20 cellular contexts compared by ENCODE assay signal in the genomic region with DNA sequence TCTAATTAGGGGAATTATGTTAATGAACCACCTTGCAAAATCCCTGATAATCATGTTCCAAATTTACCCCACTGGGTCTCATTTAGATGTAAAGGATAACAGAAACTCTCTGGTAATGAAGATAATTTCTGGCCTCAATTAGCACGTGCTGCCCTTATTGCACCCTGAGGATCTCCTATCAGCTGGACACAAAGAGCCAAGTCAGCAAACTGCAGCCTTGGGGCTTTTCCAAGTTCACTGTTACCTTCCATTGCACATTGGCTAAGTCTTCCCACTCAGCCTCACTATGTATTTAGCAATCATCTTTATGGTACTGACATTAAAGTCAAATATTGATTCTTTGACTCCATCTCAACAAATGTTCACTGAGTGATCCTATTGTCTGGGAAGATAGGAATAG.
DNase-seq lines count a peak whose midpoint lies in the region; ATAC-seq and TF ChIP-seq lines count a peak whose summit lies in the region.
"Had no signal": no experiment of that assay in that cellular context is flagged by ENCODE, and none has a peak within 500 bp of the region (broad histone marks: within the 10 kb centered on the region; RNA-seq: fewer than 3 reads in every experiment).

No MANE protein-coding gene starts in this region.

- no peak overlapping the region for H2BK20ac ChIP-seq in IMR-90 (ENCODE audit: low read depth, low read length)

- H3K9ac ChIP-seq in IMR-90 (ENCODE audit: low read depth, low read length), result no peak overlapping the region

- H3K79me1 ChIP-seq in IMR-90 (ENCODE audit: low read depth in 1 of 2, low read length in 2 of 2), result no peaks in the 10 kb centered on the region

- no peaks in the 10 kb centered on the region for H3K4me1 ChIP-seq in IMR-90 (ENCODE audit: control insufficient read depth, insufficient read depth, low read length)
- H3K4me1 ChIP-seq: BE2C had no signal

- no peak overlapping the region for H4K5ac ChIP-seq in IMR-90 (ENCODE audit: low read depth, low read length)

- dilution Hi-C loops in IMR-90 (cut with HindIII; ENCODE audit: low sequenced_read_pairs, unreplicated experiment), result no loop called here

- no peak overlapping the region for H2AFZ ChIP-seq in IMR-90 (replicated peaks; ENCODE audit: low read length, poor library complexity)
- H2AFZ ChIP-seq: GM23338 had no signal

- WGBS in IMR-90 (ENCODE audit: extremely low coverage in 2 of 2, insufficient read length in 1 of 2), 2 experiments, result no CpG with 5 or more reads among the region's 1 CpG

- H3K56ac ChIP-seq in IMR-90 (ENCODE audit: extremely low read depth, insufficient read depth, low read length), result no peak overlapping the region

- H3K4ac ChIP-seq in IMR-90 (ENCODE audit: low read depth, low read length), result no peak overlapping the region

- H4K8ac ChIP-seq in IMR-90 (ENCODE audit: low read depth in 2 of 2, low read length in 2 of 2), result no peak overlapping the region

- ATAC-seq in IMR-90 (ENCODE audit: low read depth) (no peak), left colon (peak; percentile 52), HG02759 (IDR thresholded peaks at IDR 0.05; ENCODE audit: unreplicated experiment) (no peak)
- ATAC-seq: GM23338, HCT116 had no signal

- TF ChIP-seq RAD21 in IMR-90 (IDR thresholded peaks at IDR 0.05; ENCODE audit: low read length), result no peak

- in situ Hi-C loops in IMR-90 (cut with MboI; ENCODE audit: low sequenced_read_pairs), result no loop called here

- no peak overlapping the region for H2BK120ac ChIP-seq in IMR-90 (ENCODE audit: low read depth, low read length)

- H2BK5ac ChIP-seq in IMR-90 (ENCODE audit: low read depth, low read length, poor library complexity, severe bottlenecking), result no peak overlapping the region

- CTCF ChIA-PET in IMR-90 (lab: Yijun Ruan, JAX), result no interaction called here

- H3K23ac ChIP-seq in IMR-90 (ENCODE audit: low read depth, low read length), result no peak overlapping the region

- H3K4me2 ChIP-seq in IMR-90 (ENCODE audit: low read depth, low read length), result no peak overlapping the region
- H3K4me2 ChIP-seq: GM23338 had no signal

- no peaks in the 10 kb centered on the region for H3K36me3 ChIP-seq in IMR-90 (ENCODE audit: control insufficient read depth, insufficient read depth, low read length)
- H3K36me3 ChIP-seq: BE2C had no signal

- H2AK5ac ChIP-seq in IMR-90 (ENCODE audit: low read depth, low read length), result no peak overlapping the region

- no peak overlapping the region for H3K14ac ChIP-seq in IMR-90 (replicated peaks; ENCODE audit: low read depth, low read length)

- H3K27me3 ChIP-seq in IMR-90 (ENCODE audit: control insufficient read depth, insufficient read depth, low read length), result no peaks in the 10 kb centered on the region
- H3K27me3 ChIP-seq: BE2C had no signal

- no peak overlapping the region for H3K4me3 ChIP-seq in IMR-90 (ENCODE audit: insufficient read depth, low read depth, low read length)
- H3K4me3 ChIP-seq: GM23338 had no signal

- DNase-seq in NCI-H748 (lab: John Stamatoyannopoulos, UW; ENCODE audit: unreplicated experiment), result peak; percentile 28
- no peak for DNase-seq in NCI-H748 treated with DMSO at 0.1 percent for 48 hours (lab: John Stamatoyannopoulos, UW)
- no peak for DNase-seq in IMR-90
- DNase-seq in NCI-H1092 treated with DMSO at 0.1 percent for 48 hours (lab: John Stamatoyannopoulos, UW), result peak; percentile 49
- DNase-seq in left colon, result no peak
- DNase-seq in EL, result no peak
- DNase-seq: ACHN; BE2C; C1 segment of cervical spinal cord; CD4-positive, CD25-positive, alpha-beta regulatory T cell; CD8-positive, alpha-beta memory T cell; COR-L47; DMS 273 treated with DMSO at 0.1 percent for 48 hours; DMS53; GDM1; H7; HFFc6 had no signal

- H3K27ac ChIP-seq in IMR-90 (ENCODE audit: insufficient read depth, low read length), result no peak overlapping the region

- H2BK15ac ChIP-seq in IMR-90 (ENCODE audit: low read depth, low read length), result no peak overlapping the region

- no peak for TF ChIP-seq POLR2A in IMR-90 (IDR thresholded peaks at IDR 0.05; ENCODE audit: low read depth, low read length)

- TF ChIP-seq CTCF in IMR-90 (conservative IDR thresholded peaks at IDR 0.05; ENCODE audit: low read depth, low read length), result no peak

- BruUV-seq in IMR-90 (replicated peaks; lab: Mats Ljungman, UMichigan), result no TSS peak

- no peaks in the 10 kb centered on the region for H4K20me1 ChIP-seq in IMR-90 (ENCODE audit: insufficient read depth, low read length)

- no peak overlapping the region for H2AK9ac ChIP-seq in IMR-90 (replicated peaks; ENCODE audit: low read depth, low read length, poor library complexity)

- H3K9me3 ChIP-seq in IMR-90 (ENCODE audit: control insufficient read depth, insufficient read depth, low read length), result no peaks in the 10 kb centered on the region
- H3K9me3 ChIP-seq: BE2C had no signal

- no peaks in the 10 kb centered on the region for H3K9me1 ChIP-seq in IMR-90 (ENCODE audit: insufficient read depth, low read length)

- H3K18ac ChIP-seq in IMR-90 (ENCODE audit: low read depth, low read length), result no peak overlapping the region

- no peak overlapping the region for H4K91ac ChIP-seq in IMR-90 (ENCODE audit: insufficient read depth, low read depth, low read length)

- POLR2A ChIA-PET in IMR-90 (lab: Charles Lee; ENCODE audit: unreplicated experiment), result no interaction called here

- intact Hi-C loops in IMR-90 (cut with micrococcal nuclease) (no loop called here), left colon (cut with DNase I, micrococcal nuclease) (no loop called here)

TF ChIP-seq in IMR-90, 13 proteins besides CTCF, POLR2A, EP300 and RAD21:
- TF ChIP-seq MAZ (IDR thresholded peaks at IDR 0.05; ENCODE audit: borderline replicate concordance, low read depth, low read length), result no peak
- TF ChIP-seq SMC3 (IDR thresholded peaks at IDR 0.05; ENCODE audit: low read depth, low read length), result no peak
- TF ChIP-seq FOS (IDR thresholded peaks at IDR 0.05; ENCODE audit: low read depth, low read length), result no peak
- TF ChIP-seq BHLHE40 (IDR thresholded peaks at IDR 0.05; ENCODE audit: low read depth, low read length), result no peak
- 0 out of 2 replicates have a peak, but pooled peaks have one; percentile 15 for TF ChIP-seq MAFK (IDR thresholded peaks at IDR 0.05; ENCODE audit: low read depth, low read length)
- TF ChIP-seq, protein P1, sequence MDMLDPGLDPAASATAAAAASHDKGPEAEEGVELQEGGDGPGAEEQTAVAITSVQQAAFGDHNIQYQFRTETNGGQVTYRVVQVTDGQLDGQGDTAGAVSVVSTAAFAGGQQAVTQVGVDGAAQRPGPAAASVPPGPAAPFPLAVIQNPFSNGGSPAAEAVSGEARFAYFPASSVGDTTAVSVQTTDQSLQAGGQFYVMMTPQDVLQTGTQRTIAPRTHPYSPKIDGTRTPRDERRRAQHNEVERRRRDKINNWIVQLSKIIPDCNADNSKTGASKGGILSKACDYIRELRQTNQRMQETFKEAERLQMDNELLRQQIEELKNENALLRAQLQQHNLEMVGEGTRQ (IDR thresholded peaks at IDR 0.05; ENCODE audit: low read depth, low read length), result no peak
- TF ChIP-seq NFE2L2 (IDR thresholded peaks at IDR 0.05; ENCODE audit: low read depth, low read length), result no peak

Comparison
In these comparisons a context has a peak if more than half of its experiments do, and no peak if none do; other contexts are left out.
1. DNase-seq: peak in NCI-H748 (single experiment) and NCI-H1092 treated with DMSO at 0.1 percent for 48 hours (single experiment); none in NCI-H748 treated with DMSO at 0.1 percent for 48 hours (single experiment), IMR-90 (single experiment), left colon (0 of 2) and EL (single experiment).